In the genomic region with DNA sequence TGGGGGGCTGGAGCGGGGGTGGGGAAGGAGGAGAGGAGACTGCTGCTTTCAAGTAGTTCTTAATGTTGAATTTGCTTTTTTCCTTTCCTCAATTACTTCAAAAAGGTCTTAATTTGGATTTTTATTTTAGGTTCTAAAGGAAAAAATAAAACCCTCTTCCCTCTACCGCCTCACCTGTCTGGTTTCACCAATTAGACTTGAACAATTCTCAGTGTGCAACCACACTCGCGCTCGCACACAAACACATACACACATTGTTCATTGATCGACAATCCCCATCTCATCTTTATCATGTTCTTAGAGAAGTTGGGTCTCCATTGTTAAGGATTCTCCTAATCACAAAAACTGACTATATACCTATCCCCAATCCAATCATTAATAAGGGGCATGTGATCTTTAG, we compare ENCODE assay signal across 9 cellular contexts.
DNase-seq lines count a peak whose midpoint lies in the region; ATAC-seq and TF ChIP-seq lines count a peak whose summit lies in the region.
"Had no signal": no experiment of that assay in that cellular context is flagged by ENCODE, and none has a peak within 500 bp of the region (broad histone marks: within the 10 kb centered on the region; RNA-seq: fewer than 3 reads in every experiment).

No MANE protein-coding gene starts in this region.

- H3K9me3 ChIP-seq in adrenal gland (replicated peaks in 1 of 3) (no peaks in the 10 kb centered on the region), tibial artery (no peaks in the 10 kb centered on the region)

- H3K27me3 ChIP-seq in adrenal gland = no peaks in the 10 kb centered on the region
- H3K27me3 ChIP-seq in tibial artery = no peaks in the 10 kb centered on the region

- no peaks in the 10 kb centered on the region for H3K9me3 Mint-ChIP-seq in activated naive CD4-positive, alpha-beta T cell treated with anti-CD3 and anti-CD28 coated beads for 36 hours
- peaks cover 4% of the 10 kb centered on the region for H3K9me3 Mint-ChIP-seq in memory B cell

- peak overlapping the region; percentile 89 for H3K27ac Mint-ChIP-seq in activated naive CD4-positive, alpha-beta T cell treated with anti-CD3 and anti-CD28 coated beads for 36 hours
- peak overlapping the region; percentile 90 for H3K27ac Mint-ChIP-seq in memory B cell

- peaks cover 4% of the 10 kb centered on the region for H3K36me3 Mint-ChIP-seq in activated naive CD4-positive, alpha-beta T cell treated with anti-CD3 and anti-CD28 coated beads for 36 hours (ENCODE audit: low read depth)
- H3K36me3 Mint-ChIP-seq in memory B cell = no peaks in the 10 kb centered on the region

- H3K36me3 ChIP-seq in adrenal gland (replicated peaks in 1 of 2) (no peaks in the 10 kb centered on the region), tibial artery (no peaks in the 10 kb centered on the region)

- ATAC-seq in memory B cell (ENCODE audit: low read depth) (no peak), GM18868 (IDR thresholded peaks at IDR 0.05; ENCODE audit: unreplicated experiment) (no peak), HG03460 (IDR thresholded peaks at IDR 0.05; ENCODE audit: unreplicated experiment) (no peak)

- H3K27ac ChIP-seq in adrenal gland (peak overlapping the region; percentile 35 to 95 (median 80)), tibial artery (peak overlapping the region; percentile 71 to 80)

- WGBS in adrenal gland, 4 donors = 72 to 82% (median 81%) methylated on average over 6 of the region's 6 CpGs

- DNase-seq in activated naive CD4-positive, alpha-beta T cell treated with anti-CD3 and anti-CD28 coated beads for 36 hours = no peak
- DNase-seq in activated naive CD4-positive, alpha-beta T cell (lab: John Stamatoyannopoulos, UW) = no peak
- DNase-seq in adrenal gland (no peak), memory B cell (ENCODE audit: low spot score in 2 of 2) (no peak), tibial artery (no peak), kidney glomerular epithelial cell (lab: John Stamatoyannopoulos, UW) (no peak)
- DNase-seq: stimulated activated CD4-positive, alpha-beta T cell treated with anti-CD3 and anti-CD28 coated beads, Interleukin-4, amount 100 ng/mL, for 1 hour had no signal

- TF ChIP-seq POLR2A in adrenal gland (IDR thresholded peaks at IDR 0.05) = no peak

- intact Hi-C loops in activated naive CD4-positive, alpha-beta T cell treated with anti-CD3 and anti-CD28 coated beads for 36 hours (cut with micrococcal nuclease) = no loop called here
- intact Hi-C loops in adrenal gland (cut with DNase I) (no loop called here), tibial artery (cut with DNase I; ENCODE audit: low total_unique reads) (no loop called here)

- CTCF ChIA-PET in activated naive CD4-positive, alpha-beta T cell treated with anti-CD3 and anti-CD28 coated beads for 36 hours (lab: Charles Lee) = interaction anchor here (0.6 to 2.5 kb wide), 3 partner anchors 8 to 33 kb away, joined by 3 to 8 read pairs (median 4); a partner anchor contains a TSS

- peak overlapping the region in 1 of 4 donors; percentile 59 for H3K4me3 ChIP-seq in adrenal gland
- peak overlapping the region; percentile 55 to 61 for H3K4me3 ChIP-seq in tibial artery

- H3K4me3 Mint-ChIP-seq in activated naive CD4-positive, alpha-beta T cell treated with anti-CD3 and anti-CD28 coated beads for 36 hours = peak overlapping the region; percentile 86
- peak overlapping the region; percentile 100 for H3K4me3 Mint-ChIP-seq in memory B cell

- H3K4me1 ChIP-seq in adrenal gland (replicated peaks in 1 of 2) (peaks cover 5 to 16% of the 10 kb centered on the region in 2 donors), tibial artery (peaks cover 0 to 22% (median 2%) of the 10 kb centered on the region in 4 donors)

- TF ChIP-seq CTCF in adrenal gland (IDR thresholded peaks at IDR 0.05) = no peak
- TF ChIP-seq CTCF in tibial artery (IDR thresholded peaks at IDR 0.05) = no peak

- peaks cover 1% of the 10 kb centered on the region for H3K27me3 Mint-ChIP-seq in activated naive CD4-positive, alpha-beta T cell treated with anti-CD3 and anti-CD28 coated beads for 36 hours (ENCODE audit: low read depth)
- no peaks in the 10 kb centered on the region for H3K27me3 Mint-ChIP-seq in memory B cell

- peaks cover 31% of the 10 kb centered on the region for H3K4me1 Mint-ChIP-seq in activated naive CD4-positive, alpha-beta T cell treated with anti-CD3 and anti-CD28 coated beads for 36 hours (ENCODE audit: low read depth)
- peaks cover 21% of the 10 kb centered on the region for H3K4me1 Mint-ChIP-seq in memory B cell
